ENCODE assay signal across 1 cellular context in genomic region chr1:35192853-35193664, GRCh38.
TF ChIP-seq lines count a peak whose summit lies in the region.

Gene SFPQ, minus strand, starts transcription at chr1:35193145. Its CDS starts 96 bp downstream, at chr1:35193049.

TF ChIP-seq in HepG2, 621 proteins besides CTCF, POLR2A, EP300 and RAD21 (continued from another document and continues in another):
- peak; percentile 92 for TF ChIP-seq ZFY (CRISPR knock-in tag; IDR thresholded peaks at IDR 0.05)
- TF ChIP-seq ZFYVE20 (CRISPR knock-in tag; IDR thresholded peaks at IDR 0.05; ENCODE audit: borderline replicate concordance, low read depth): no peak
- peak; percentile 77; the same call in 1 of the 2 replicates for TF ChIP-seq MXD3 (CRISPR knock-in tag; IDR thresholded peaks at IDR 0.05)
- no peak for TF ChIP-seq CC2D1A (CRISPR knock-in tag; IDR thresholded peaks at IDR 0.05)
- TF ChIP-seq, protein P1, sequence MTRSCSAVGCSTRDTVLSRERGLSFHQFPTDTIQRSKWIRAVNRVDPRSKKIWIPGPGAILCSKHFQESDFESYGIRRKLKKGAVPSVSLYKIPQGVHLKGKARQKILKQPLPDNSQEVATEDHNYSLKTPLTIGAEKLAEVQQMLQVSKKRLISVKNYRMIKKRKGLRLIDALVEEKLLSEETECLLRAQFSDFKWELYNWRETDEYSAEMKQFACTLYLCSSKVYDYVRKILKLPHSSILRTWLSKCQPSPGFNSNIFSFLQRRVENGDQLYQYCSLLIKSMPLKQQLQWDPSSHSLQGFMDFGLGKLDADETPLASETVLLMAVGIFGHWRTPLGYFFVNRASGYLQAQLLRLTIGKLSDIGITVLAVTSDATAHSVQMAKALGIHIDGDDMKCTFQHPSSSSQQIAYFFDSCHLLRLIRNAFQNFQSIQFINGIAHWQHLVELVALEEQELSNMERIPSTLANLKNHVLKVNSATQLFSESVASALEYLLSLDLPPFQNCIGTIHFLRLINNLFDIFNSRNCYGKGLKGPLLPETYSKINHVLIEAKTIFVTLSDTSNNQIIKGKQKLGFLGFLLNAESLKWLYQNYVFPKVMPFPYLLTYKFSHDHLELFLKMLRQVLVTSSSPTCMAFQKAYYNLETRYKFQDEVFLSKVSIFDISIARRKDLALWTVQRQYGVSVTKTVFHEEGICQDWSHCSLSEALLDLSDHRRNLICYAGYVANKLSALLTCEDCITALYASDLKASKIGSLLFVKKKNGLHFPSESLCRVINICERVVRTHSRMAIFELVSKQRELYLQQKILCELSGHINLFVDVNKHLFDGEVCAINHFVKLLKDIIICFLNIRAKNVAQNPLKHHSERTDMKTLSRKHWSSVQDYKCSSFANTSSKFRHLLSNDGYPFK (CRISPR knock-in tag; IDR thresholded peaks at IDR 0.05; ENCODE audit: borderline replicate concordance): peak; percentile 84; the same call in 1 of the 2 replicates
- TF ChIP-seq ZNF761 (CRISPR knock-in tag; conservative IDR thresholded peaks at IDR 0.05): no peak
- TF ChIP-seq, protein P2, sequence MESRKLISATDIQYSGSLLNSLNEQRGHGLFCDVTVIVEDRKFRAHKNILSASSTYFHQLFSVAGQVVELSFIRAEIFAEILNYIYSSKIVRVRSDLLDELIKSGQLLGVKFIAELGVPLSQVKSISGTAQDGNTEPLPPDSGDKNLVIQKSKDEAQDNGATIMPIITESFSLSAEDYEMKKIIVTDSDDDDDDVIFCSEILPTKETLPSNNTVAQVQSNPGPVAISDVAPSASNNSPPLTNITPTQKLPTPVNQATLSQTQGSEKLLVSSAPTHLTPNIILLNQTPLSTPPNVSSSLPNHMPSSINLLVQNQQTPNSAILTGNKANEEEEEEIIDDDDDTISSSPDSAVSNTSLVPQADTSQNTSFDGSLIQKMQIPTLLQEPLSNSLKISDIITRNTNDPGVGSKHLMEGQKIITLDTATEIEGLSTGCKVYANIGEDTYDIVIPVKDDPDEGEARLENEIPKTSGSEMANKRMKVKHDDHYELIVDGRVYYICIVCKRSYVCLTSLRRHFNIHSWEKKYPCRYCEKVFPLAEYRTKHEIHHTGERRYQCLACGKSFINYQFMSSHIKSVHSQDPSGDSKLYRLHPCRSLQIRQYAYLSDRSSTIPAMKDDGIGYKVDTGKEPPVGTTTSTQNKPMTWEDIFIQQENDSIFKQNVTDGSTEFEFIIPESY (CRISPR knock-in tag; IDR thresholded peaks at IDR 0.05): no peak
- TF ChIP-seq PAXIP1 (CRISPR knock-in tag; conservative IDR thresholded peaks at IDR 0.05): no peak; the same call in 1 of the 2 replicates
- no peak for TF ChIP-seq ZNF543 (CRISPR knock-in tag; IDR thresholded peaks at IDR 0.05)
- TF ChIP-seq DMAP1 (CRISPR knock-in tag; IDR thresholded peaks at IDR 0.05): peak; percentile 96
- TF ChIP-seq ZNF598 (CRISPR knock-in tag; IDR thresholded peaks at IDR 0.05; ENCODE audit: borderline replicate concordance): no peak
- TF ChIP-seq ZMYM3 (CRISPR knock-in tag; IDR thresholded peaks at IDR 0.05): no peak
- TF ChIP-seq BCL6 (CRISPR knock-in tag; IDR thresholded peaks at IDR 0.05): peak; percentile 40; the same call in 1 of the 2 replicates
- TF ChIP-seq THAP11 (CRISPR knock-in tag; IDR thresholded peaks at IDR 0.05): peak; percentile 70
- no peak for TF ChIP-seq ZNF282 (IDR thresholded peaks at IDR 0.05; ENCODE audit: partially characterized antibody)
- TF ChIP-seq ERF (CRISPR knock-in tag; IDR thresholded peaks at IDR 0.05): peak; percentile 66; the same call in 1 of the 2 replicates
- peak; percentile 46; the same call in 1 of the 2 replicates for TF ChIP-seq GMEB1 (CRISPR knock-in tag; IDR thresholded peaks at IDR 0.05; ENCODE audit: borderline replicate concordance)
- TF ChIP-seq ZNF660 (CRISPR knock-in tag; IDR thresholded peaks at IDR 0.05; ENCODE audit: borderline replicate concordance, low read depth): no peak
- TF ChIP-seq ZNF839 (CRISPR knock-in tag; IDR thresholded peaks at IDR 0.05; ENCODE audit: borderline replicate concordance): peak; percentile 84; the same call in 1 of the 2 replicates
- TF ChIP-seq MEIS1 (CRISPR knock-in tag; IDR thresholded peaks at IDR 0.05; ENCODE audit: borderline replicate concordance): peak; percentile 67; the same call in 1 of the 2 replicates
- TF ChIP-seq, protein P3, sequence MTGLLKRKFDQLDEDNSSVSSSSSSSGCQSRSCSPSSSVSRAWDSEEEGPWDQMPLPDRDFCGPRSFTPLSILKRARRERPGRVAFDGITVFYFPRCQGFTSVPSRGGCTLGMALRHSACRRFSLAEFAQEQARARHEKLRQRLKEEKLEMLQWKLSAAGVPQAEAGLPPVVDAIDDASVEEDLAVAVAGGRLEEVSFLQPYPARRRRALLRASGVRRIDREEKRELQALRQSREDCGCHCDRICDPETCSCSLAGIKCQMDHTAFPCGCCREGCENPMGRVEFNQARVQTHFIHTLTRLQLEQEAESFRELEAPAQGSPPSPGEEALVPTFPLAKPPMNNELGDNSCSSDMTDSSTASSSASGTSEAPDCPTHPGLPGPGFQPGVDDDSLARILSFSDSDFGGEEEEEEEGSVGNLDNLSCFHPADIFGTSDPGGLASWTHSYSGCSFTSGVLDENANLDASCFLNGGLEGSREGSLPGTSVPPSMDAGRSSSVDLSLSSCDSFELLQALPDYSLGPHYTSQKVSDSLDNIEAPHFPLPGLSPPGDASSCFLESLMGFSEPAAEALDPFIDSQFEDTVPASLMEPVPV (CRISPR knock-in tag; IDR thresholded peaks at IDR 0.05): no peak; the same call in 1 of the 2 replicates
- TF ChIP-seq ZNF547 (CRISPR knock-in tag; IDR thresholded peaks at IDR 0.05): no peak; the same call in 1 of the 2 replicates
- TF ChIP-seq FOXO1 (CRISPR knock-in tag; IDR thresholded peaks at IDR 0.05): peak; percentile 56; the same call in 1 of the 2 replicates
- TF ChIP-seq, protein P4, sequence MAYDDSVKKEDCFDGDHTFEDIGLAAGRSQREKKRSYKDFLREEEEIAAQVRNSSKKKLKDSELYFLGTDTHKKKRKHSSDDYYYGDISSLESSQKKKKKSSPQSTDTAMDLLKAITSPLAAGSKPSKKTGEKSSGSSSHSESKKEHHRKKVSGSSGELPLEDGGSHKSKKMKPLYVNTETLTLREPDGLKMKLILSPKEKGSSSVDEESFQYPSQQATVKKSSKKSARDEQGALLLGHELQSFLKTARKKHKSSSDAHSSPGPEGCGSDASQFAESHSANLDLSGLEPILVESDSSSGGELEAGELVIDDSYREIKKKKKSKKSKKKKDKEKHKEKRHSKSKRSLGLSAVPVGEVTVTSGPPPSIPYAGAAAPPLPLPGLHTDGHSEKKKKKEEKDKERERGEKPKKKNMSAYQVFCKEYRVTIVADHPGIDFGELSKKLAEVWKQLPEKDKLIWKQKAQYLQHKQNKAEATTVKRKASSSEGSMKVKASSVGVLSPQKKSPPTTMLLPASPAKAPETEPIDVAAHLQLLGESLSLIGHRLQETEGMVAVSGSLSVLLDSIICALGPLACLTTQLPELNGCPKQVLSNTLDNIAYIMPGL (CRISPR knock-in tag; IDR thresholded peaks at IDR 0.05; ENCODE audit: borderline replicate concordance in 1 of 2, low read depth in 1 of 2): peak; percentile 83 to 84; a peak in 3 of 4 replicates
- TF ChIP-seq, protein P5, sequence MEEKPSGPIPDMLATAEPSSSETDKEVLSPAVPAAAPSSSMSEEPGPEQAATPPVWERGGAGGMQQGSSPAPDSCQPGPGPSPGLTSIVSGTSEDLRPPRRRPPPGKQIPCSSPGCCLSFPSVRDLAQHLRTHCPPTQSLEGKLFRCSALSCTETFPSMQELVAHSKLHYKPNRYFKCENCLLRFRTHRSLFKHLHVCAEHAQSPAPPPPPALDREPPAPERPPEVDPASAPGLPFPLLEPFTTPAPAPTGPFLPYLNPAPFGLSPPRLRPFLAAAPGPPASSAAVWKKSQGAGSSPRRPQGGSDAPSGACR (CRISPR knock-in tag; IDR thresholded peaks at IDR 0.05): no peak
- TF ChIP-seq DDIT3 (CRISPR knock-in tag; IDR thresholded peaks at IDR 0.05): no peak
- no peak for TF ChIP-seq SCMH1 (CRISPR knock-in tag; IDR thresholded peaks at IDR 0.05; ENCODE audit: borderline replicate concordance)
- TF ChIP-seq, protein P6, sequence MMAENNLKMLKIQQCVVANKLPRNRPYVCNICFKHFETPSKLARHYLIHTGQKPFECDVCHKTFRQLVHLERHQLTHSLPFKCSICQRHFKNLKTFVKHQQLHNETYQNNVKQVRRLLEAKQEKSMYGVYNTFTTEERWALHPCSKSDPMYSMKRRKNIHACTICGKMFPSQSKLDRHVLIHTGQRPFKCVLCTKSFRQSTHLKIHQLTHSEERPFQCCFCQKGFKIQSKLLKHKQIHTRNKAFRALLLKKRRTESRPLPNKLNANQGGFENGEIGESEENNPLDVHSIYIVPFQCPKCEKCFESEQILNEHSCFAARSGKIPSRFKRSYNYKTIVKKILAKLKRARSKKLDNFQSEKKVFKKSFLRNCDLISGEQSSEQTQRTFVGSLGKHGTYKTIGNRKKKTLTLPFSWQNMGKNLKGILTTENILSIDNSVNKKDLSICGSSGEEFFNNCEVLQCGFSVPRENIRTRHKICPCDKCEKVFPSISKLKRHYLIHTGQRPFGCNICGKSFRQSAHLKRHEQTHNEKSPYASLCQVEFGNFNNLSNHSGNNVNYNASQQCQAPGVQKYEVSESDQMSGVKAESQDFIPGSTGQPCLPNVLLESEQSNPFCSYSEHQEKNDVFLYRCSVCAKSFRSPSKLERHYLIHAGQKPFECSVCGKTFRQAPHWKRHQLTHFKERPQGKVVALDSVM (CRISPR knock-in tag; IDR thresholded peaks at IDR 0.05): peak; percentile 56
- 0 out of 2 replicates have a peak, but pooled peaks have one; percentile 3 for TF ChIP-seq NFE2L2 (IDR thresholded peaks at IDR 0.05; ENCODE audit: low read length)
- TF ChIP-seq MXI1 (IDR thresholded peaks at IDR 0.05; ENCODE audit: borderline replicate concordance, low read depth, low read length): peak; percentile 72; the same call in 1 of the 3 replicates
- no peak for TF ChIP-seq RARA (CRISPR knock-in tag; IDR thresholded peaks at IDR 0.05)
- no peak for TF ChIP-seq ZNF382 (CRISPR knock-in tag; IDR thresholded peaks at IDR 0.05; ENCODE audit: borderline replicate concordance)
- TF ChIP-seq ZNF18 (CRISPR knock-in tag; IDR thresholded peaks at IDR 0.05; ENCODE audit: insufficient replicate concordance): peak; percentile 70
- peak; percentile 15; the same call in 1 of the 2 replicates for TF ChIP-seq KLF15 (CRISPR knock-in tag; IDR thresholded peaks at IDR 0.05; ENCODE audit: borderline replicate concordance)
